16 cellular contexts compared by ENCODE assay signal in genomic region chr6:2957696-2958330, GRCh38. TPM values are rescaled to one million over a fixed set of nuclear protein-coding genes. Genes with fewer than 3 reads are reported as not detected.
DNase-seq lines count a peak whose midpoint lies in the region; ATAC-seq and TF ChIP-seq lines count a peak whose summit lies in the region.
"Had no signal": no experiment of that assay in that cellular context is flagged by ENCODE, and none has a peak within 500 bp of the region (broad histone marks: within the 10 kb centered on the region; RNA-seq: fewer than 3 reads in every experiment).

No MANE protein-coding gene starts in this region.

- H3K23ac ChIP-seq in H9 (ENCODE audit: insufficient read length, low read depth, low read length) = no peak overlapping the region

- no peak overlapping the region for H2BK15ac ChIP-seq in H9 (ENCODE audit: low read depth, low read length)

- H2BK120ac ChIP-seq in H9 (ENCODE audit: low read depth, low read length, poor library complexity, severe bottlenecking) = no peak overlapping the region

- DNase-seq in H9 (no peak), left lobe of liver (ENCODE audit: low spot score) (no peak), SW 1271 (lab: John Stamatoyannopoulos, UW) (no peak), MM.1S (no peak), HEK293T (ENCODE audit: extremely low spot score) (no peak)
- no peak for DNase-seq in NK-92 treated with Interleukin-12 subunit alpha and Interleukin-12 subunit beta, amount 100 ng/mL, for 24 hours (lab: John Stamatoyannopoulos, UW)
- DNase-seq: activated CD4-positive, alpha-beta T cell treated with anti-CD3 and anti-CD28 coated beads for 48 hours; DMS79; hippocampal formation; NCI-H1092; NCI-H446 treated with DMSO at 0.1 percent for 48 hours; stimulated activated CD4-positive, alpha-beta T cell treated with anti-CD3 and anti-CD28 coated beads, Interleukin-15, amount 100 ng/mL, for 24 hours had no signal

- no peak overlapping the region for H3K14ac ChIP-seq in H9 (ENCODE audit: insufficient read depth, low read length)

- H3K56ac ChIP-seq in H9 (ENCODE audit: insufficient read length, low read depth, low read length) = no peak overlapping the region

- no peak overlapping the region for H2AFZ ChIP-seq in H9 (ENCODE audit: low read length)
- H2AFZ ChIP-seq in MM.1S (ENCODE audit: low read length) = no peak overlapping the region

- no peak overlapping the region for H3K9ac ChIP-seq in H9 (ENCODE audit: extremely low read depth, insufficient read length, low read length)
- H3K9ac ChIP-seq in skeletal muscle tissue (ENCODE audit: low read depth in 1 of 3, low read length in 3 of 3) = peak overlapping the region in 1 of 3 donors; percentile 72
- H3K9ac ChIP-seq in MM.1S (ENCODE audit: low read length) = no peak overlapping the region

- H3K27me3 Mint-ChIP-seq in H9 (ENCODE audit: low read depth) (no peaks in the 10 kb centered on the region), brain (no peaks in the 10 kb centered on the region)
- H3K27me3 Mint-ChIP-seq: activated T-helper 17 cell treated with anti-CD3 and anti-CD28 coated beads, Interleukin-2, amount 50 U/mL, for 72 hours had no signal

- H4K91ac ChIP-seq in H9 (ENCODE audit: insufficient read length, low read depth, low read length) = no peak overlapping the region

- TF ChIP-seq CTCF in H9 (conservative IDR thresholded peaks at IDR 0.05) (no peak), brain (conservative IDR thresholded peaks at IDR 0.05) (no peak), MM.1S (IDR thresholded peaks at IDR 0.05; ENCODE audit: low read length) (no peak)

- ATAC-seq in left lobe of liver = peak; percentile 11
- ATAC-seq: activated T-helper 17 cell treated with anti-CD3 and anti-CD28 coated beads, Interleukin-2, amount 50 U/mL, for 72 hours had no signal

- H3K4me3 ChIP-seq in skeletal muscle tissue (ENCODE audit: low read length in 3 of 3) = peak overlapping the region in 1 of 3 donors; percentile 29
- H3K4me3 ChIP-seq in MM.1S (ENCODE audit: low read length) = no peak overlapping the region
- H3K4me3 ChIP-seq: cardiac muscle cell had no signal

- H3T11ph ChIP-seq in H9 (ENCODE audit: low read length) = no peak overlapping the region

- H3K4me3 Mint-ChIP-seq in H9 (no peak overlapping the region), brain (no peak overlapping the region)
- H3K4me3 Mint-ChIP-seq: activated T-helper 17 cell treated with anti-CD3 and anti-CD28 coated beads, Interleukin-2, amount 50 U/mL, for 72 hours had no signal

- H3K79me2 ChIP-seq in H9 (ENCODE audit: insufficient read depth, low read length) = no peaks in the 10 kb centered on the region
- no peaks in the 10 kb centered on the region for H3K79me2 ChIP-seq in MM.1S (ENCODE audit: low read length)

- H3K27ac Mint-ChIP-seq in H9 = 0 out of 7 replicates have a peak overlapping the region, but pooled peaks of 1 of the 3 experiments have one; percentile 9
- H3K27ac Mint-ChIP-seq in brain = peak overlapping the region in 3 of 5 experiments; percentile 35 to 45 (median 39)
- H3K27ac Mint-ChIP-seq: activated T-helper 17 cell treated with anti-CD3 and anti-CD28 coated beads, Interleukin-2, amount 50 U/mL, for 72 hours had no signal

- H3K9me3 Mint-ChIP-seq in H9 (no peaks in the 10 kb centered on the region), brain (no peaks in the 10 kb centered on the region)
- H3K9me3 Mint-ChIP-seq: activated T-helper 17 cell treated with anti-CD3 and anti-CD28 coated beads, Interleukin-2, amount 50 U/mL, for 72 hours had no signal

- H3K27me3 ChIP-seq in H9 (ENCODE audit: insufficient read depth, low read length) = no peaks in the 10 kb centered on the region
- H3K27me3 ChIP-seq in skeletal muscle tissue (ENCODE audit: control insufficient read depth in 3 of 3, insufficient read depth in 3 of 3, low read length in 3 of 3) = no peaks in the 10 kb centered on the region
- H3K27me3 ChIP-seq in MM.1S (replicated peaks; ENCODE audit: insufficient read depth, low read length) = no peaks in the 10 kb centered on the region
- H3K27me3 ChIP-seq: cardiac muscle cell had no signal

- peak overlapping the region; percentile 14 for H3K18ac ChIP-seq in H9 (ENCODE audit: insufficient read length, low read depth, low read length)

- H3K36me3 Mint-ChIP-seq in H9 (ENCODE audit: insufficient read depth in 1 of 3, low read depth in 3 of 3) (peaks cover 0 to 3% (median 0%) of the 10 kb centered on the region in 3 experiments; a peak in 2 of 7 replicates), brain (peaks cover 17% of the 10 kb centered on the region)

- H3K23me2 ChIP-seq in H9 (ENCODE audit: insufficient read length, low read depth, low read length, poor library complexity, severe bottlenecking) = no peaks in the 10 kb centered on the region

- CTCF ChIA-PET in HEK293T (lab: Yijun Ruan, JAX) = interaction anchor here (0.6 kb wide), 1 partner anchor 1100 kb away, joined by 4 read pairs; no protein-coding TSS in a partner anchor

- H3K27ac ChIP-seq in H9 (ENCODE audit: insufficient read length, low read depth, low read length) = no peak overlapping the region
- peak overlapping the region; percentile 23 for H3K27ac ChIP-seq in skeletal muscle tissue (ENCODE audit: low read depth, low read length)
- no peak overlapping the region for H3K27ac ChIP-seq in MM.1S (ENCODE audit: low read length)
- H3K27ac ChIP-seq: cardiac muscle cell had no signal

- H3K79me1 ChIP-seq in H9 (ENCODE audit: insufficient read depth, low read depth, low read length, poor library complexity, severe bottlenecking) = no peaks in the 10 kb centered on the region

- H2BK5ac ChIP-seq in H9 (ENCODE audit: insufficient read length, low read length) = no peak overlapping the region

- H2AK5ac ChIP-seq in H9 (ENCODE audit: insufficient read length, low read length) = no peak overlapping the region

- H3K4ac ChIP-seq in H9 (ENCODE audit: low read depth, low read length) = no peak overlapping the region; the same call in 1 of the 2 replicates

- H2BK20ac ChIP-seq in H9 (ENCODE audit: low read depth, low read length, poor library complexity, severe bottlenecking) = no peak overlapping the region

- no CpG with 5 or more reads among the region's 11 CpGs for WGBS in H9 (ENCODE audit: extremely low coverage, insufficient read length, low lambda C conversion rate)

- no peaks in the 10 kb centered on the region for H3F3A ChIP-seq in MM.1S (ENCODE audit: insufficient read depth, low read length)

- H3K9me2 ChIP-seq in MM.1S (replicated peaks; ENCODE audit: insufficient read depth, low read length) = no peaks in the 10 kb centered on the region

- H3K4me1 ChIP-seq in H9 (ENCODE audit: insufficient read depth, low read length) = peaks cover 11% of the 10 kb centered on the region; the same call in 1 of the 2 replicates
- peaks cover 44 to 53% (median 47%) of the 10 kb centered on the region in 3 donors for H3K4me1 ChIP-seq in skeletal muscle tissue (ENCODE audit: control insufficient read depth in 3 of 3, insufficient read depth in 3 of 3, low read length in 3 of 3)
- peaks cover 5% of the 10 kb centered on the region for H3K4me1 ChIP-seq in MM.1S (ENCODE audit: low read length)

- H4K8ac ChIP-seq in H9 (replicated peaks; ENCODE audit: insufficient read length, low read depth, low read length) = no peak overlapping the region

- no peak overlapping the region for H3K4me2 ChIP-seq in H9 (ENCODE audit: insufficient read depth, insufficient read length, low read length)
- no peak overlapping the region for H3K4me2 ChIP-seq in MM.1S (ENCODE audit: low read depth, low read length)

- no peak overlapping the region for H2BK12ac ChIP-seq in H9 (ENCODE audit: insufficient read length, low read depth, low read length)

- H4K20me1 ChIP-seq in H9 (ENCODE audit: control insufficient read depth, insufficient read depth, insufficient read length) (no peaks in the 10 kb centered on the region), MM.1S (ENCODE audit: insufficient read depth, low read length) (no peaks in the 10 kb centered on the region)

- H3K36me3 ChIP-seq in skeletal muscle tissue (ENCODE audit: control insufficient read depth in 3 of 3, insufficient read depth in 3 of 3, low read length in 3 of 3) (peaks cover 4 to 12% (median 5%) of the 10 kb centered on the region in 3 donors), MM.1S (replicated peaks; ENCODE audit: insufficient read depth, low read length) (no peaks in the 10 kb centered on the region)
- H3K36me3 ChIP-seq: cardiac muscle cell had no signal

- peaks cover 43 to 54% of the 10 kb centered on the region in 2 experiments for H3K4me1 Mint-ChIP-seq in H9
- peaks cover 22% of the 10 kb centered on the region for H3K4me1 Mint-ChIP-seq in brain
- H3K4me1 Mint-ChIP-seq: activated T-helper 17 cell treated with anti-CD3 and anti-CD28 coated beads, Interleukin-2, amount 50 U/mL, for 72 hours had no signal

- no peak overlapping the region for H4K5ac ChIP-seq in H9 (ENCODE audit: insufficient read length, low read depth, low read length)

- no peaks in the 10 kb centered on the region for H3K9me3 ChIP-seq in H9 (ENCODE audit: control insufficient read depth, low read depth, low read length)
- no peaks in the 10 kb centered on the region for H3K9me3 ChIP-seq in skeletal muscle tissue (ENCODE audit: control insufficient read depth in 3 of 3, low read length in 3 of 3)
- no peaks in the 10 kb centered on the region for H3K9me3 ChIP-seq in MM.1S (replicated peaks; ENCODE audit: insufficient read depth, low read length)

- POLR2A ChIA-PET in HEK293T (lab: Yijun Ruan, JAX) = interaction anchor here (1.9 kb wide), 1 partner anchor 31 kb away, joined by 5 read pairs; no protein-coding TSS in a partner anchor

TF ChIP-seq in HEK293T, 16 proteins besides CTCF, POLR2A, EP300 and RAD21 (continues in another document):
- TF ChIP-seq, protein P1, sequence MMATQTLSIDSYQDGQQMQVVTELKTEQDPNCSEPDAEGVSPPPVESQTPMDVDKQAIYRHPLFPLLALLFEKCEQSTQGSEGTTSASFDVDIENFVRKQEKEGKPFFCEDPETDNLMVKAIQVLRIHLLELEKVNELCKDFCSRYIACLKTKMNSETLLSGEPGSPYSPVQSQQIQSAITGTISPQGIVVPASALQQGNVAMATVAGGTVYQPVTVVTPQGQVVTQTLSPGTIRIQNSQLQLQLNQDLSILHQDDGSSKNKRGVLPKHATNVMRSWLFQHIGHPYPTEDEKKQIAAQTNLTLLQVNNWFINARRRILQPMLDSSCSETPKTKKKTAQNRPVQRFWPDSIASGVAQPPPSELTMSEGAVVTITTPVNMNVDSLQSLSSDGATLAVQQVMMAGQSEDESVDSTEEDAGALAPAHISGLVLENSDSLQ (IDR thresholded peaks at IDR 0.05) = no peak
- TF ChIP-seq BHLHE40 (IDR thresholded peaks at IDR 0.05; ENCODE audit: borderline replicate concordance) (no peak), SUZ12 (IDR thresholded peaks at IDR 0.05) (no peak), TARDBP (IDR thresholded peaks at IDR 0.05) (no peak), CTBP1 (IDR thresholded peaks at IDR 0.05; ENCODE audit: borderline replicate concordance) (no peak)

RNA-seq across cellular contexts. Expression of gene SERPINB6, which starts 13.6 kb away (rescaled TPM):
- 39.0 and 40.6 TPM in 2 replicates for total RNA-seq in H9 (2021)
- 50.6 TPM for polyA plus RNA-seq in brain (ENCODE audit: insufficient read depth, low read depth, low replicate concordance)
- total RNA-seq in left lobe of liver = 31.8 TPM
- total RNA-seq in skeletal muscle tissue = 52.7 TPM

RNA-seq across cellular contexts. Expression of gene NQO2, which starts 41.9 kb away (rescaled TPM):
- 105 and 106 TPM in 2 replicates for total RNA-seq in H9 (2021)
- polyA plus RNA-seq in brain (ENCODE audit: insufficient read depth, low read depth, low replicate concordance) = 16.8 TPM
- 62.7 TPM for total RNA-seq in left lobe of liver
- 5.7 TPM for total RNA-seq in skeletal muscle tissue

RNA-seq across cellular contexts. Expression of gene SERPINB9, which starts 54.7 kb away (rescaled TPM):
- 382 and 390 TPM in 2 replicates for total RNA-seq in H9 (2021)
- polyA plus RNA-seq in brain (ENCODE audit: insufficient read depth, low read depth, low replicate concordance) = 2.4 TPM
- total RNA-seq in left lobe of liver = 2.0 TPM
- 3.1 TPM for total RNA-seq in skeletal muscle tissue

Comparison
In these comparisons a context has a peak if more than half of its experiments do, and no peak if none do; other contexts are left out.
1. RNA of gene SERPINB9, which starts 54.7 kb away (total RNA-seq): 382 to 390 TPM in H9; 3.1 TPM in skeletal muscle tissue (single experiment) and 2.0 TPM in left lobe of liver (single experiment); every median in the first group is over 10 times any median in the second.